Comparison of ENCODE assay signal across 19 cellular contexts in genomic region chr4:87567191-87567590, GRCh38. TPM values are rescaled to one million over a fixed set of nuclear protein-coding genes. Genes with fewer than 3 reads are reported as not detected.
DNase-seq lines count a peak whose midpoint lies in the region; ATAC-seq, FAIRE-seq and TF ChIP-seq lines count a peak whose summit lies in the region.
"Had no signal": no experiment of that assay in that cellular context is flagged by ENCODE, and none has a peak within 500 bp of the region (broad histone marks: within the 10 kb centered on the region; RNA-seq: fewer than 3 reads in every experiment).

No MANE protein-coding gene starts in this region.

- no peaks in the 10 kb centered on the region for H3K9me2 ChIP-seq in PC-3 (replicated peaks; ENCODE audit: low read length)

- no TSS peak for BruUV-seq in PC-3 (replicated peaks; lab: Mats Ljungman, UMichigan)

- WGBS in body of pancreas, 2 donors: 77 to 80% methylated on average over 2 of the region's 2 CpGs

- H3K27me3 ChIP-seq in PC-3 (ENCODE audit: low read length): no peaks in the 10 kb centered on the region
- H3K27me3 ChIP-seq in bronchial epithelial cell (ENCODE audit: control insufficient read depth, insufficient read depth, low read length): no peaks in the 10 kb centered on the region
- no peaks in the 10 kb centered on the region for H3K27me3 ChIP-seq in body of pancreas
- H3K27me3 ChIP-seq: BE2C had no signal

- H3K27ac ChIP-seq in PC-3 (ENCODE audit: low read length): peak overlapping the region; percentile 24
- H3K27ac ChIP-seq in body of pancreas: no peak overlapping the region
- H3K27ac ChIP-seq: C4-2B had no signal

- no peaks in the 10 kb centered on the region for H3K36me3 ChIP-seq in PC-3 (ENCODE audit: low read depth, low read length)
- H3K36me3 ChIP-seq in bronchial epithelial cell (ENCODE audit: control insufficient read depth, insufficient read depth, low read length): no peaks in the 10 kb centered on the region
- no peaks in the 10 kb centered on the region for H3K36me3 ChIP-seq in body of pancreas (replicated peaks in 1 of 2; ENCODE audit: insufficient read depth in 1 of 2, low read depth in 2 of 2)
- H3K36me3 ChIP-seq: BE2C had no signal

- no peaks in the 10 kb centered on the region for H3K79me2 ChIP-seq in PC-3 (ENCODE audit: low read length)

- CTCF ChIA-PET in PC-3 (lab: Charles Lee): no interaction called here

- H3K4me2 ChIP-seq in PC-3 (ENCODE audit: low read length): peak overlapping the region; percentile 47

- no peak for FAIRE-seq in bronchial epithelial cell (lab: Jason Lieb, UNC)
- no peak for FAIRE-seq in urothelium cell line (lab: Jason Lieb, UNC)
- FAIRE-seq: A204.1, D721Med, G401.6, GM12892 had no signal

- no peak overlapping the region for H2AFZ ChIP-seq in PC-3 (ENCODE audit: low read length)

- TF ChIP-seq POLR2A in body of pancreas (IDR thresholded peaks at IDR 0.05): no peak

- H3K9me3 ChIP-seq in PC-3 (ENCODE audit: low read length) (no peaks in the 10 kb centered on the region), body of pancreas (no peaks in the 10 kb centered on the region)
- H3K9me3 ChIP-seq: BE2C had no signal

- H3K9ac ChIP-seq in PC-3 (ENCODE audit: low read length): no peak overlapping the region

- DNase-seq in PC-3 (peak; percentile 48), bronchial epithelial cell (ENCODE audit: low read depth) (peak; percentile 61), renal cortical epithelial cell (ENCODE audit: low read depth) (peak; percentile 9), body of pancreas (no peak), NCI-H524 treated with DMSO at 0.1 percent for 48 hours (lab: John Stamatoyannopoulos, UW) (no peak), urothelium cell line (ENCODE audit: low spot score) (no peak)
- DNase-seq: BE2C; CD4-positive, alpha-beta memory T cell; DMS153; DMS79 treated with DMSO at 0.1 percent for 48 hours; EL had no signal

- H3K4me3 ChIP-seq in PC-3 (ENCODE audit: low read length) (no peak overlapping the region), bronchial epithelial cell (ENCODE audit: low read depth, low read length) (no peak overlapping the region), body of pancreas (no peak overlapping the region)

- H3K4me1 ChIP-seq in PC-3 (ENCODE audit: insufficient read depth, low read length) (peaks cover 24% of the 10 kb centered on the region), body of pancreas (no peaks in the 10 kb centered on the region)
- H3K4me1 ChIP-seq: BE2C had no signal

- POLR2A ChIA-PET in PC-3 (lab: Charles Lee; ENCODE audit: unreplicated experiment): interaction anchor here (0.6 kb wide), 1 partner anchor 10 kb away, joined by 4 read pairs; no protein-coding TSS in a partner anchor

- TF ChIP-seq CTCF in PC-3 (conservative IDR thresholded peaks at IDR 0.05; ENCODE audit: low read depth, low read length) (no peak), bronchial epithelial cell (IDR thresholded peaks at IDR 0.05; ENCODE audit: insufficient read depth, low read length, severe bottlenecking) (no peak), body of pancreas (IDR thresholded peaks at IDR 0.05) (no peak)

- no peaks in the 10 kb centered on the region for H3F3A ChIP-seq in PC-3 (ENCODE audit: low read length, unreplicated experiment)

- peak; percentile 56 for ATAC-seq in PC-3
- ATAC-seq in GM21529 (IDR thresholded peaks at IDR 0.05; ENCODE audit: unreplicated experiment): no peak
- ATAC-seq in body of pancreas: no peak
- ATAC-seq: HCT116 had no signal

- intact Hi-C loops in PC-3 (cut with micrococcal nuclease) (no loop called here), body of pancreas (cut with DNase I) (no loop called here)

- H4K20me1 ChIP-seq in PC-3 (ENCODE audit: low read length): no peaks in the 10 kb centered on the region

RNA-seq across cellular contexts. Expression of gene SPARCL1, which starts 38.0 kb away (rescaled TPM):
- total RNA-seq in PC-3 (2014; rRNA removed) (not detected in 2 replicates), bronchial epithelial cell (not detected in 2 replicates), renal cortical epithelial cell (0.35 and 1.7 TPM in 2 replicates), body of pancreas (100 to 1,000 TPM; 137 to 141 TPM)
- total RNA-seq: CD4-positive, alpha-beta memory T cell had no signal

RNA-seq across cellular contexts. Expression of gene DSPP, which starts 41.1 kb away (rescaled TPM):
- total RNA-seq in PC-3 (2014; rRNA removed) (0.04 TPM in 1 of 2 replicates, not detected in the other), bronchial epithelial cell (not detected in 2 replicates), renal cortical epithelial cell (not detected in 2 replicates), body of pancreas (not detected)
- total RNA-seq: CD4-positive, alpha-beta memory T cell; H4 had no signal

Comparison
In these comparisons a context has a peak if more than half of its experiments do, and no peak if none do; other contexts are left out.
1. DNase-seq: peak in PC-3 (single experiment), bronchial epithelial cell (single experiment) and renal cortical epithelial cell (single experiment); none in body of pancreas (0 of 4), NCI-H524 treated with DMSO at 0.1 percent for 48 hours (single experiment) and urothelium cell line (single experiment).
2. RNA of gene SPARCL1, which starts 38.0 kb away (total RNA-seq): 137 to 141 TPM in body of pancreas; 0.35 to 1.7 TPM in renal cortical epithelial cell, not detected in PC-3 and not detected in bronchial epithelial cell; every median in the first group is over 10 times any median in the second.